Comparison of ENCODE assay signal across 10 cellular contexts in genomic region chr12:117685115-117685926, GRCh38.
A peak's percentile ranks its signal among the peaks of the same experiment; 100 is the strongest.
DNase-seq lines count a peak whose midpoint lies in the region; ATAC-seq and TF ChIP-seq lines count a peak whose summit lies in the region.
"Had no signal": no experiment of that assay in that cellular context is flagged by ENCODE, and none has a peak within 500 bp of the region (broad histone marks: within the 10 kb centered on the region; RNA-seq: fewer than 3 reads in every experiment).

No MANE protein-coding gene starts in this region.

- no peaks in the 10 kb centered on the region for H3K9me3 Mint-ChIP-seq in chondrocyte (ENCODE audit: low read depth)
- H3K9me3 Mint-ChIP-seq in naive thymus-derived CD4-positive, alpha-beta T cell, result peaks cover 0 to 16% (median 6%) of the 10 kb centered on the region in 11 donors
- H3K9me3 Mint-ChIP-seq in naive thymus-derived CD8-positive, alpha-beta T cell, result peaks cover 0 to 20% (median 6%) of the 10 kb centered on the region in 9 donors

- no peaks in the 10 kb centered on the region for H3K4me1 ChIP-seq in naive thymus-derived CD4-positive, alpha-beta T cell (ENCODE audit: control insufficient read depth in 2 of 2, insufficient read depth in 2 of 2, low read length in 2 of 2)

- CTCF ChIA-PET in naive thymus-derived CD4-positive, alpha-beta T cell (lab: Charles Lee), result no interaction called here

- peak overlapping the region; percentile 95 for H3K27ac Mint-ChIP-seq in chondrocyte (ENCODE audit: unreplicated experiment)
- no peak overlapping the region for H3K27ac Mint-ChIP-seq in naive thymus-derived CD4-positive, alpha-beta T cell
- no peak overlapping the region for H3K27ac Mint-ChIP-seq in naive thymus-derived CD8-positive, alpha-beta T cell
- H3K27ac Mint-ChIP-seq: T-helper 1 cell treated with Interleukin-12 subunit alpha and Interleukin-12 subunit beta and Interleukin-4 antibody, amounts not matched to agents 30 μg/mL and 1 μg/mL, for 36 hours had no signal

- peaks cover 54% of the 10 kb centered on the region for H3K4me1 Mint-ChIP-seq in chondrocyte (ENCODE audit: low read depth)
- H3K4me1 Mint-ChIP-seq in naive thymus-derived CD4-positive, alpha-beta T cell, result no peaks in the 10 kb centered on the region
- peaks cover 0 to 2% (median 0%) of the 10 kb centered on the region in 4 donors for H3K4me1 Mint-ChIP-seq in naive thymus-derived CD8-positive, alpha-beta T cell

- peak; percentile 6 for ATAC-seq in naive thymus-derived CD4-positive, alpha-beta T cell
- ATAC-seq in GM18867 (IDR thresholded peaks at IDR 0.05; ENCODE audit: unreplicated experiment), result no peak
- no peak for ATAC-seq in naive thymus-derived CD8-positive, alpha-beta T cell

- TF ChIP-seq CTCF in chondrocyte (IDR thresholded peaks at IDR 0.05), result peak; percentile 14

- no peak overlapping the region for H3K4me3 ChIP-seq in naive thymus-derived CD4-positive, alpha-beta T cell (ENCODE audit: low read length)
- H3K4me3 ChIP-seq: heart left ventricle had no signal

- no peaks in the 10 kb centered on the region for H3K36me3 Mint-ChIP-seq in chondrocyte (ENCODE audit: low read depth)
- H3K36me3 Mint-ChIP-seq in naive thymus-derived CD4-positive, alpha-beta T cell, result peaks cover 0 to 5% (median 0%) of the 10 kb centered on the region in 5 donors
- peaks cover 0 to 4% (median 0%) of the 10 kb centered on the region in 3 donors for H3K36me3 Mint-ChIP-seq in naive thymus-derived CD8-positive, alpha-beta T cell

- DNase-seq in COLO668 (lab: John Stamatoyannopoulos, UW; ENCODE audit: unreplicated experiment), result peak; percentile 74
- DNase-seq in NCI-H146 (lab: John Stamatoyannopoulos, UW), result peak; percentile 66
- DNase-seq in chondrocyte (ENCODE audit: low spot score), result no peak
- DNase-seq in naive thymus-derived CD4-positive, alpha-beta T cell, result no peak
- no peak for DNase-seq in activated T-cell treated with anti-CD3 and anti-CD28 coated beads, Interleukin-2, amount 50 U/mL, for 1 hour
- no peak for DNase-seq in NK-92 treated with Interleukin-12 subunit alpha and Interleukin-12 subunit beta, amount 100 ng/mL, for 24 hours (lab: John Stamatoyannopoulos, UW)
- no peak for DNase-seq in naive thymus-derived CD8-positive, alpha-beta T cell
- DNase-seq: heart left ventricle had no signal

- POLR2A ChIA-PET in naive thymus-derived CD4-positive, alpha-beta T cell (lab: Charles Lee), result no interaction called here
- POLR2A ChIA-PET in naive thymus-derived CD8-positive, alpha-beta T cell (lab: Charles Lee), result no interaction called here

- H3K36me3 ChIP-seq in naive thymus-derived CD4-positive, alpha-beta T cell (ENCODE audit: control insufficient read depth in 2 of 3, insufficient read depth in 3 of 3, low read length in 3 of 3), result no peaks in the 10 kb centered on the region
- H3K36me3 ChIP-seq: heart left ventricle had no signal

- H3K4me3 Mint-ChIP-seq in chondrocyte (ENCODE audit: unreplicated experiment), result peak overlapping the region; percentile 43
- H3K4me3 Mint-ChIP-seq in naive thymus-derived CD4-positive, alpha-beta T cell, result no peak overlapping the region
- no peak overlapping the region for H3K4me3 Mint-ChIP-seq in naive thymus-derived CD8-positive, alpha-beta T cell
- H3K4me3 Mint-ChIP-seq: T-helper 1 cell treated with Interleukin-12 subunit alpha and Interleukin-12 subunit beta and Interleukin-4 antibody, amounts not matched to agents 30 μg/mL and 1 μg/mL, for 36 hours had no signal

- H3K27me3 ChIP-seq in naive thymus-derived CD4-positive, alpha-beta T cell (ENCODE audit: control insufficient read depth in 2 of 2, insufficient read depth in 2 of 2, low read length in 2 of 2), result no peaks in the 10 kb centered on the region

- no peak overlapping the region for H3K27ac ChIP-seq in naive thymus-derived CD4-positive, alpha-beta T cell (ENCODE audit: low read depth, low read length)
- H3K27ac ChIP-seq: heart left ventricle had no signal

- intact Hi-C loops in naive thymus-derived CD4-positive, alpha-beta T cell (cut with micrococcal nuclease), result no loop called here

- no peaks in the 10 kb centered on the region for H3K27me3 Mint-ChIP-seq in chondrocyte (ENCODE audit: low read depth)
- H3K27me3 Mint-ChIP-seq in naive thymus-derived CD4-positive, alpha-beta T cell, result peaks cover 0 to 19% (median 9%) of the 10 kb centered on the region in 5 donors
- H3K27me3 Mint-ChIP-seq in naive thymus-derived CD8-positive, alpha-beta T cell, result peaks cover 6 to 33% (median 16%) of the 10 kb centered on the region in 5 donors

- H3K9me3 ChIP-seq in naive thymus-derived CD4-positive, alpha-beta T cell (ENCODE audit: control insufficient read depth in 2 of 3, low read length in 3 of 3), result no peaks in the 10 kb centered on the region
- H3K9me3 ChIP-seq: heart left ventricle had no signal

Comparison
In these comparisons a context has a peak if more than half of its experiments do, and no peak if none do; other contexts are left out.
1. DNase-seq: peak in COLO668 (single experiment) and NCI-H146 (single experiment); none in chondrocyte (single experiment), naive thymus-derived CD4-positive, alpha-beta T cell (0 of 9), activated T-cell treated with anti-CD3 and anti-CD28 coated beads, Interleukin-2, amount 50 U/mL, for 1 hour (single experiment), NK-92 treated with Interleukin-12 subunit alpha and Interleukin-12 subunit beta, amount 100 ng/mL, for 24 hours (single experiment) and naive thymus-derived CD8-positive, alpha-beta T cell (0 of 10).